In the genomic region with DNA sequence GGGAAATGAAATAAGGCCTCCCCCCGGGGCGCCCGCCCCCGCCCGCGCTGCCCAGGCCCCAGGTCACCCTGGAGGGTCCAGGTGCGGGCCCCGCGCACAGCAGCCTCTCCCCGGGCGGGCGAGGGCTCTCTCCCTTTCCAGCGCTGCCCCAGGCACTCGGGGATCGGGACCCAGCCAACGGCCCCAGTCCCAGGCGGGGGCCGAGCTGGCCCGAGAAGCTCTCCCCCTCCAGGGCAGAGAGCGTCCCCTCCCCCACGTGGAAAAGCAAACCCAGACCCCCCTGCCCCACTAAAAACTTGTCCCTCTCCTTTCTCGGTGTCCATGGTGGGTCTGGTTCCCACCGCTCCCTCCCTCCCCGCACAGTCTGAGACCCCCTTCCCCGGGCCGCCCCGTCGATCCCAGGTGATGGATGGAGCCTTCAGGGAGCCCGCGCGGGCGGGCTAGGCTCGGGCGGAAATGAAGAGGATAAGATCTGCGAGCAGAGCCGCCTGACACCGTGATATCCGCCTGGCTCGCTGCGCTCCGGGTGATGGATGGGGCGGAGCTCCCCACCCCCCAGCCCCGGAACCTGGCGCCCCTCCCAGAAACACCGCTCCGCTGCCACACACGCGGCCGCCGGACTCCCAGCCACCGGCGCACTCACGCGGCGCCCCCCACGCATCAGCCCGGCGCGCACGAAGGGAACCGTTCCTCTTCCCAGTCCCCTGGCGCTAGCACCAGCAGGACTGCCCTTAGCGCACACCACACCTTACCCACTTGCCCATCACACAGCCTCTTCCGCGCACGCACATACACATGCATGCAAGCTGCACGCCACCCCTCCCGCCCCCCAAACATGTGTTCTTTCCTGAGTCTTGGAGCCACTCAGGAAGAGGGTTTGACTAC, we compare ENCODE assay signal across 8 cellular contexts.
DNase-seq lines count a peak whose midpoint lies in the region; ATAC-seq, FAIRE-seq and TF ChIP-seq lines count a peak whose summit lies in the region.

No MANE protein-coding gene starts in this region.

- no peak for FAIRE-seq in urothelium cell line (lab: Jason Lieb, UNC)

- H2BK5ac ChIP-seq in trophoblast cell (ENCODE audit: low read depth, low read length, poor library complexity), result no peak overlapping the region

- H3K36me3 ChIP-seq in trophoblast cell (ENCODE audit: control insufficient read depth in 1 of 2, insufficient read depth in 2 of 2, low read length in 2 of 2), result no peaks in the 10 kb centered on the region

- H3K23ac ChIP-seq in trophoblast cell (ENCODE audit: low read length), result no peak overlapping the region

- no peak overlapping the region for H4K12ac ChIP-seq in trophoblast cell (ENCODE audit: low read depth, low read length)

- ATAC-seq in GM21619 (IDR thresholded peaks at IDR 0.05; ENCODE audit: unreplicated experiment), result peak; percentile 37
- peak; percentile 72 to 75 for ATAC-seq in activated T-cell treated with anti-CD3 and anti-CD28 coated beads, Interleukin-2, amount 50 U/mL, for 4 hours

- H2AFZ ChIP-seq in trophoblast cell (ENCODE audit: insufficient read depth, low read length, poor library complexity), result peak overlapping the region; percentile 46

- no peak overlapping the region for H3K18ac ChIP-seq in trophoblast cell (ENCODE audit: low read length)

- no peak overlapping the region for H2AK5ac ChIP-seq in trophoblast cell (ENCODE audit: low read length)

- H3K14ac ChIP-seq in trophoblast cell (ENCODE audit: low read length), result no peak overlapping the region

- no peaks in the 10 kb centered on the region for H3K79me1 ChIP-seq in trophoblast cell (ENCODE audit: low read length)

- H2BK12ac ChIP-seq in trophoblast cell (ENCODE audit: low read length), result no peak overlapping the region

- no peak overlapping the region for H3K9ac ChIP-seq in trophoblast cell (ENCODE audit: low read length)

- no peaks in the 10 kb centered on the region for H3K36me3 Mint-ChIP-seq in activated T-cell treated with anti-CD3 and anti-CD28 coated beads, Interleukin-2, amount 50 U/mL, for 4 hours (ENCODE audit: insufficient read depth)

- H3K9me3 Mint-ChIP-seq in activated T-cell treated with anti-CD3 and anti-CD28 coated beads, Interleukin-2, amount 50 U/mL, for 4 hours, result no peaks in the 10 kb centered on the region

- no peaks in the 10 kb centered on the region for H3K79me2 ChIP-seq in trophoblast cell (ENCODE audit: control insufficient read depth, insufficient read depth, low read length, poor library complexity)

- TF ChIP-seq CTCF in fibroblast of villous mesenchyme (IDR thresholded peaks at IDR 0.05; ENCODE audit: insufficient read depth, low read depth, low read length), result no peak

- peaks cover 9% of the 10 kb centered on the region for H3K27me3 ChIP-seq in trophoblast cell (ENCODE audit: insufficient read depth, low read length)

- peak; percentile 47 for DNase-seq in DMS53 treated with DMSO at 0.1 percent for 48 hours (lab: John Stamatoyannopoulos, UW; ENCODE audit: unreplicated experiment)
- DNase-seq in NCI-H510A treated with DMSO at 0.1 percent for 48 hours (lab: John Stamatoyannopoulos, UW), result peak; percentile 61
- peak; percentile 65 for DNase-seq in activated T-cell treated with anti-CD3 and anti-CD28 coated beads, Interleukin-2, amount 50 U/mL, for 4 hours
- DNase-seq in fibroblast of villous mesenchyme (ENCODE audit: low read depth), result peak; percentile 16
- DNase-seq in trophoblast cell, result no peak
- DNase-seq in urothelium cell line (ENCODE audit: low spot score), result peak; percentile 76
- DNase-seq in NCI-H2107 treated with DMSO at 0.1 percent for 48 hours (lab: John Stamatoyannopoulos, UW; ENCODE audit: unreplicated experiment), result no peak

- H3K4me1 Mint-ChIP-seq in activated T-cell treated with anti-CD3 and anti-CD28 coated beads, Interleukin-2, amount 50 U/mL, for 4 hours (ENCODE audit: low read depth), result peaks cover 36% of the 10 kb centered on the region

- peak overlapping the region; percentile 59 for H4K8ac ChIP-seq in trophoblast cell (ENCODE audit: low read depth, low read length)

- H3K4me3 ChIP-seq in fibroblast of villous mesenchyme (ENCODE audit: low read depth, low read length), result peak overlapping the region; percentile 64
- peak overlapping the region; percentile 65 for H3K4me3 ChIP-seq in trophoblast cell (ENCODE audit: low read depth, low read length)

- H3K27ac ChIP-seq in trophoblast cell (ENCODE audit: low read depth, low read length), result no peak overlapping the region

- peak overlapping the region; percentile 82 for H3K4me2 ChIP-seq in trophoblast cell (ENCODE audit: low read length)

- H2BK120ac ChIP-seq in trophoblast cell (ENCODE audit: insufficient read depth, low read length, poor library complexity), result no peak overlapping the region

- no CpG with 5 or more reads among the region's 68 CpGs for WGBS in trophoblast cell (ENCODE audit: extremely low coverage, insufficient coverage, insufficient read length)

- H3K4me3 Mint-ChIP-seq in activated T-cell treated with anti-CD3 and anti-CD28 coated beads, Interleukin-2, amount 50 U/mL, for 4 hours, result peak overlapping the region; percentile 85

- H3K4ac ChIP-seq in trophoblast cell (ENCODE audit: low read depth, low read length), result no peak overlapping the region

- peaks cover 3% of the 10 kb centered on the region for H3K27me3 Mint-ChIP-seq in activated T-cell treated with anti-CD3 and anti-CD28 coated beads, Interleukin-2, amount 50 U/mL, for 4 hours (ENCODE audit: low read depth)

- peaks cover 6% of the 10 kb centered on the region for H3K9me3 ChIP-seq in trophoblast cell (ENCODE audit: insufficient read depth, low read depth, low read length)

- peaks cover 7 to 17% of the 10 kb centered on the region in 2 experiments for H3K4me1 ChIP-seq in trophoblast cell (ENCODE audit: control insufficient read depth in 1 of 2, insufficient read depth in 2 of 2, low read length in 2 of 2)

- no peak overlapping the region for H4K91ac ChIP-seq in trophoblast cell (ENCODE audit: low read depth, low read length)

Comparison
In these comparisons a context has a peak if more than half of its experiments do, and no peak if none do; other contexts are left out.
1. DNase-seq: peak in DMS53 treated with DMSO at 0.1 percent for 48 hours (single experiment), NCI-H510A treated with DMSO at 0.1 percent for 48 hours (single experiment), activated T-cell treated with anti-CD3 and anti-CD28 coated beads, Interleukin-2, amount 50 U/mL, for 4 hours (single experiment), fibroblast of villous mesenchyme (single experiment) and urothelium cell line (single experiment); none in trophoblast cell (0 of 2) and NCI-H2107 treated with DMSO at 0.1 percent for 48 hours (single experiment).